9 cellular contexts compared by ENCODE assay signal in genomic region chr1:226444901-226445300, GRCh38. TPM values are rescaled to one million over a fixed set of nuclear protein-coding genes. Genes with fewer than 3 reads are reported as not detected.
DNase-seq lines count a peak whose midpoint lies in the region; ATAC-seq, FAIRE-seq and TF ChIP-seq lines count a peak whose summit lies in the region.
"Had no signal": no experiment of that assay in that cellular context is flagged by ENCODE, and none has a peak within 500 bp of the region (broad histone marks: within the 10 kb centered on the region; RNA-seq: fewer than 3 reads in every experiment).

No MANE protein-coding gene starts in this region.

- peak; percentile 99 for ATAC-seq in GM18867 (IDR thresholded peaks at IDR 0.05; ENCODE audit: unreplicated experiment)
- ATAC-seq in HG02870 (IDR thresholded peaks at IDR 0.05; ENCODE audit: unreplicated experiment) = peak; percentile 99
- peak; percentile 68 for ATAC-seq in K562

- H3K9me2 ChIP-seq in SU-DHL-6 (replicated peaks; ENCODE audit: insufficient read depth, low read length) = no peaks in the 10 kb centered on the region

- H3K79me2 ChIP-seq in SU-DHL-6 (ENCODE audit: insufficient read depth, low read length) = no peaks in the 10 kb centered on the region
- no peaks in the 10 kb centered on the region for H3K79me2 ChIP-seq in K562 (ENCODE audit: control insufficient read depth, insufficient read depth, low read length)

- in situ Hi-C loops in K562 (cut with MboI) = no loop called here

- H3F3A ChIP-seq in SU-DHL-6 (ENCODE audit: insufficient read depth) = peaks cover 6% of the 10 kb centered on the region

- H2AFZ ChIP-seq in SU-DHL-6 (ENCODE audit: low read depth, low read length, severe bottlenecking) (peak overlapping the region; percentile 9), K562 (ENCODE audit: low read depth, low read length) (no peak overlapping the region)

- TF ChIP-seq POLR2A in K562 (conservative IDR thresholded peaks at IDR 0.05) = no peak
- TF ChIP-seq POLR2A in testis (IDR thresholded peaks at IDR 0.05) = no peak

- WGBS in K562 (ENCODE audit: insufficient coverage, low coverage, missing lambda C conversion rate) = 0% methylated on average over 2 of the region's 2 CpGs
- 91 to 96% methylated on average over 2 of the region's 2 CpGs for WGBS in testis, 2 donors

- CTCF ChIA-PET in K562 (lab: Yijun Ruan, JAX; ENCODE audit: low intra/inter-chr PET ratio) = no interaction called here

- TF ChIP-seq RAD21 in K562 (CRISPR knock-in tag; conservative IDR thresholded peaks at IDR 0.05 in 1 of 2, IDR thresholded peaks at IDR 0.05 in 1 of 2) = no peak

- TF ChIP-seq EP300 in K562 (IDR thresholded peaks at IDR 0.05; ENCODE audit: low read length) = no peak

- no peak for FAIRE-seq in K562 (lab: Jason Lieb, UNC)

- H3K9ac ChIP-seq in SU-DHL-6 (ENCODE audit: low read length) (no peak overlapping the region), K562 (ENCODE audit: insufficient read depth in 1 of 2, low read depth in 2 of 2, low read length in 2 of 2) (no peak overlapping the region)

- H4K20me1 ChIP-seq in SU-DHL-6 (ENCODE audit: low read depth, low read length) (no peaks in the 10 kb centered on the region), K562 (replicated peaks; ENCODE audit: control insufficient read depth, insufficient read depth, low read length) (no peaks in the 10 kb centered on the region)

- H3K4me3 ChIP-seq in SU-DHL-6 (ENCODE audit: insufficient read depth, low read length, poor library complexity, severe bottlenecking) (no peak overlapping the region), K562 (no peak overlapping the region), testis (no peak overlapping the region)

- DNase-seq in K562 (ENCODE audit: extremely low read depth in 1 of 4, low spot score in 3 of 4) (no peak), hippocampal formation (lab: John Stamatoyannopoulos, UW) (no peak), DMS79 (lab: John Stamatoyannopoulos, UW) (no peak), testis (no peak)
- peak; percentile 33 for DNase-seq in stimulated activated naive CD4-positive, alpha-beta T cell treated with Interleukin-2 at 50 U/mL for 16 hours (lab: John Stamatoyannopoulos, UW)
- DNase-seq: IMR-90 had no signal

- no TSS peak for BruUV-seq in K562 (replicated peaks; lab: Mats Ljungman, UMichigan)

- intact Hi-C loops in K562 (cut with micrococcal nuclease) = no loop called here
- intact Hi-C loops in testis (cut with DNase I; ENCODE audit: low total_unique reads) = no loop called here

- no peaks in the 10 kb centered on the region for H3K36me3 ChIP-seq in SU-DHL-6 (ENCODE audit: low read length)
- H3K36me3 ChIP-seq in K562 (ENCODE audit: control insufficient read depth, insufficient read depth, low read length) = no peaks in the 10 kb centered on the region
- no peaks in the 10 kb centered on the region for H3K36me3 ChIP-seq in testis (ENCODE audit: low read depth, missing control alignments)

- H3K9me1 ChIP-seq in K562 (ENCODE audit: control insufficient read depth, insufficient read depth, low read length) = no peaks in the 10 kb centered on the region

- peak overlapping the region; percentile 29 for H3K4me2 ChIP-seq in SU-DHL-6 (ENCODE audit: low read depth, low read length, poor library complexity, severe bottlenecking)
- no peak overlapping the region for H3K4me2 ChIP-seq in K562 (ENCODE audit: insufficient read depth, low read length)

- peak; percentile 44 for TF ChIP-seq CTCF in SU-DHL-6 (IDR thresholded peaks at IDR 0.05; ENCODE audit: insufficient read depth, low read length, poor library complexity, severe bottlenecking)
- peak in 1 of 3 experiments; percentile 13; a peak in 1 of 6 replicates for TF ChIP-seq CTCF in K562 (IDR thresholded peaks at IDR 0.05 in 2 of 3, conservative IDR thresholded peaks at IDR 0.05 in 1 of 3; ENCODE audit: insufficient read depth in 2 of 3, low read depth in 1 of 3, low read length in 3 of 3)
- no peak for TF ChIP-seq CTCF in testis (IDR thresholded peaks at IDR 0.05)

- H3K4me1 ChIP-seq in K562 (replicated peaks in 1 of 2; ENCODE audit: control insufficient read depth in 2 of 2, insufficient read depth in 2 of 2, low read length in 2 of 2) (no peaks in the 10 kb centered on the region; a peak in 1 of 5 replicates), testis (no peaks in the 10 kb centered on the region)

- H3K9me3 ChIP-seq in SU-DHL-6 (ENCODE audit: insufficient read depth, low read length) (no peaks in the 10 kb centered on the region), K562 (replicated peaks; ENCODE audit: control insufficient read depth, insufficient read depth, low read depth, low read length) (no peaks in the 10 kb centered on the region), testis (no peaks in the 10 kb centered on the region)

- POLR2A ChIA-PET in K562 (lab: Yijun Ruan, JAX) = interaction anchor here (0.6 to 1.4 kb wide), 5 partner anchors 13 to 268 kb away, joined by 3 to 6 read pairs (median 3); partner anchors contain the start of gene LIN9

- peak overlapping the region; percentile 39 for H3K27ac ChIP-seq in SU-DHL-6 (ENCODE audit: low read depth, low read length)
- H3K27ac ChIP-seq in K562 (ENCODE audit: extremely low read depth, low read depth, low read length) = no peak overlapping the region
- H3K27ac ChIP-seq in testis = no peak overlapping the region

- H3K27me3 ChIP-seq in SU-DHL-6 (ENCODE audit: low read length) (no peaks in the 10 kb centered on the region), K562 (ENCODE audit: control insufficient read depth in 2 of 2, insufficient read depth in 2 of 2, low read length in 2 of 2) (peaks cover 32 to 39% of the 10 kb centered on the region in 2 experiments), testis (no peaks in the 10 kb centered on the region)

TF ChIP-seq in K562, 482 proteins besides CTCF, POLR2A, EP300 and RAD21:
- TF ChIP-seq HOMEZ (CRISPR knock-in tag; IDR thresholded peaks at IDR 0.05) (no peak), SOX6 (IDR thresholded peaks at IDR 0.05) (no peak), CEBPG (CRISPR knock-in tag; IDR thresholded peaks at IDR 0.05) (no peak), CEBPG (tag; conservative IDR thresholded peaks at IDR 0.05 in 1 of 2, IDR thresholded peaks at IDR 0.05 in 1 of 2) (no peak)
TF ChIP-seq in K562: peak in this region for 0.

RNA-seq across cellular contexts. Expression of gene PARP1, which starts 37.0 kb away (rescaled TPM):
- total RNA-seq in K562 (2011; cell fraction: chromatin; rRNA removed; ENCODE audit: low replicate concordance) = 139 and 225 TPM in 2 replicates
- total RNA-seq in K562 (2011; cell fraction: nucleolus; rRNA removed) = 160 and 161 TPM in 2 replicates
- 144 and 147 TPM in 2 replicates for total RNA-seq in K562 (2011; cell fraction: nucleoplasm; rRNA removed)
- total RNA-seq in K562 (2014; rRNA removed) (300 and 416 TPM in 2 replicates), K562 (2014; rRNA removed; fragmentation: Illumina TruSeq; extraction: Trizol) (187 and 203 TPM in 2 replicates), K562 (2015; rRNA removed; fragmentation: Illumina TruSeq; extraction: Trizol) (216 and 225 TPM in 2 replicates), K562 (2021) (245 and 279 TPM in 2 replicates), testis (100 to 1,000 TPM; 199 to 224 TPM)
- polyA plus RNA-seq in K562 (2011; rRNA removed) (250 and 286 TPM in 2 replicates), K562 (2014; fragmentation: Illumina TruSeq; extraction: Trizol) (262 and 306 TPM in 2 replicates), K562 (2014; fragmentation: Nextera tagmentation; extraction: Ambion mirVana) (100 to 1,000 TPM; 121 to 211 TPM), K562 (2014; rRNA removed) (272 and 273 TPM in 2 replicates), testis (ENCODE audit: insufficient read depth, low read depth, low replicate concordance) (109 TPM)
- polyA plus RNA-seq in K562 (2011; cell fraction: cytosol; rRNA removed) = 274 and 360 TPM in 2 replicates
- 178 and 198 TPM in 2 replicates for polyA plus RNA-seq in K562 (2011; cell fraction: nucleus; rRNA removed)
- 145 and 231 TPM in 2 replicates for polyA plus RNA-seq in K562 (2012)
- 294 and 321 TPM in 2 replicates for polyA minus RNA-seq in K562 (2011; rRNA and poly(A)+ RNA removed)
- 158 and 169 TPM in 2 replicates for polyA minus RNA-seq in K562 (2011; cell fraction: cytosol; rRNA and poly(A)+ RNA removed)
- polyA minus RNA-seq in K562 (2011; cell fraction: nucleus; rRNA and poly(A)+ RNA removed) = 96.9 and 122 TPM in 2 replicates
